17 cellular contexts compared by ENCODE assay signal in genomic region chr2:240325654-240326031, GRCh38.
DNase-seq lines count a peak whose midpoint lies in the region; ATAC-seq, FAIRE-seq and TF ChIP-seq lines count a peak whose summit lies in the region.
"Had no signal": no experiment of that assay in that cellular context is flagged by ENCODE, and none has a peak within 500 bp of the region (broad histone marks: within the 10 kb centered on the region; RNA-seq: fewer than 3 reads in every experiment).

No MANE protein-coding gene starts in this region.

- H3K79me2 ChIP-seq in trophoblast cell (ENCODE audit: control insufficient read depth, insufficient read depth, low read length, poor library complexity): no peaks in the 10 kb centered on the region

- H3K9ac ChIP-seq in trophoblast cell (ENCODE audit: low read length): no peak overlapping the region

- no peak for FAIRE-seq in D721Med (lab: Jason Lieb, UNC)
- FAIRE-seq: GM18507, HTR-8/SVneo, RCC 7860 had no signal

- no peak overlapping the region for H3K18ac ChIP-seq in trophoblast cell (ENCODE audit: low read length)

- H3K4me3 ChIP-seq in trophoblast cell (ENCODE audit: low read depth, low read length): no peak overlapping the region

- no peak overlapping the region for H3K27ac ChIP-seq in trophoblast cell (ENCODE audit: low read depth, low read length)
- H3K27ac ChIP-seq: epithelial cell of prostate had no signal

- H4K91ac ChIP-seq in trophoblast cell (ENCODE audit: low read depth, low read length): no peak overlapping the region

- no peak overlapping the region for H3K23ac ChIP-seq in trophoblast cell (ENCODE audit: low read length)

- no peak overlapping the region for H3K14ac ChIP-seq in trophoblast cell (ENCODE audit: low read length)

- H3K27me3 ChIP-seq in trophoblast cell (ENCODE audit: insufficient read depth, low read length): no peaks in the 10 kb centered on the region

- peak; percentile 58 for DNase-seq in Ammon's horn (ENCODE audit: low spot score)
- peak; percentile 6 for DNase-seq in HT-29 (ENCODE audit: low spot score)
- peak; percentile 31 for DNase-seq in ecto neural progenitor cell (ENCODE audit: low spot score)
- peak; percentile 19 for DNase-seq in medulla oblongata (ENCODE audit: extremely low spot score)
- no peak for DNase-seq in trophoblast cell
- DNase-seq in D721Med (ENCODE audit: insufficient read length, low spot score): no peak
- DNase-seq in germinal center (ENCODE audit: low spot score): no peak
- DNase-seq: activated CD4-positive, alpha-beta T cell treated with anti-CD3 and anti-CD28 coated beads, Interleukin-2, amount 50 U/mL, for 1 hour; AML-193; GF-D8; stimulated activated CD4-positive, alpha-beta T cell treated with anti-CD3 and anti-CD28 coated beads, Interleukin-4, amount 100 ng/mL, for 1 hour had no signal

- no peak for ATAC-seq in HG03521 (IDR thresholded peaks at IDR 0.05; ENCODE audit: unreplicated experiment)
- ATAC-seq: stimulated activated effector memory CD8-positive, alpha-beta T cell treated with anti-CD3 and anti-CD28 coated beads, Interleukin-12 subunit alpha, Interleukin-12 subunit beta, amount 100 ng/mL, for 72 hours had no signal

- H2BK12ac ChIP-seq in trophoblast cell (ENCODE audit: low read length): no peak overlapping the region

- no peak overlapping the region for H2BK5ac ChIP-seq in trophoblast cell (ENCODE audit: low read depth, low read length, poor library complexity)

- H2AFZ ChIP-seq in trophoblast cell (ENCODE audit: insufficient read depth, low read length, poor library complexity): no peak overlapping the region

- no peak overlapping the region for H4K8ac ChIP-seq in trophoblast cell (ENCODE audit: low read depth, low read length)

- H3K4me2 ChIP-seq in trophoblast cell (ENCODE audit: low read length): no peak overlapping the region

- no peak overlapping the region for H3K4ac ChIP-seq in trophoblast cell (ENCODE audit: low read depth, low read length)

- no peaks in the 10 kb centered on the region for H3K36me3 ChIP-seq in trophoblast cell (ENCODE audit: control insufficient read depth in 1 of 2, insufficient read depth in 2 of 2, low read length in 2 of 2)

- no peak overlapping the region for H2BK120ac ChIP-seq in trophoblast cell (ENCODE audit: insufficient read depth, low read length, poor library complexity)

- TF ChIP-seq CTCF in D721Med (IDR thresholded peaks at IDR 0.05; ENCODE audit: insufficient read depth, missing control alignments): no peak

- WGBS in trophoblast cell (ENCODE audit: extremely low coverage, insufficient coverage, insufficient read length): no CpG with 5 or more reads among the region's 6 CpGs

- no peaks in the 10 kb centered on the region for H3K79me1 ChIP-seq in trophoblast cell (ENCODE audit: low read length)

- H3K4me1 ChIP-seq in trophoblast cell (ENCODE audit: control insufficient read depth in 1 of 2, insufficient read depth in 2 of 2, low read length in 2 of 2): no peaks in the 10 kb centered on the region

- no peak overlapping the region for H4K12ac ChIP-seq in trophoblast cell (ENCODE audit: low read depth, low read length)

- H3K9me3 ChIP-seq in trophoblast cell (ENCODE audit: insufficient read depth, low read depth, low read length): peaks cover 10% of the 10 kb centered on the region

- no peak overlapping the region for H2AK5ac ChIP-seq in trophoblast cell (ENCODE audit: low read length)

Comparison
In these comparisons a context has a peak if more than half of its experiments do, and no peak if none do; other contexts are left out.
1. DNase-seq: peak in Ammon's horn (single experiment), HT-29 (single experiment), ecto neural progenitor cell (single experiment) and medulla oblongata (single experiment); none in trophoblast cell (0 of 2), D721Med (single experiment) and germinal center (single experiment).